In genomic region chr6:134177753-134178229, GRCh38 we compare ENCODE assay signal across 8 cellular contexts.
DNase-seq lines count a peak whose midpoint lies in the region; ATAC-seq lines count a peak whose summit lies in the region.

No MANE protein-coding gene starts in this region.

- H3K27ac Mint-ChIP-seq in CD4-positive, CD25-positive, alpha-beta regulatory T cell: peak overlapping the region; percentile 91 to 97 (median 95)
- no peak overlapping the region for H3K27ac Mint-ChIP-seq in central memory CD8-positive, alpha-beta T cell (ENCODE audit: low read depth)

- no peaks in the 10 kb centered on the region for H3K9me3 Mint-ChIP-seq in CD4-positive, CD25-positive, alpha-beta regulatory T cell
- no peaks in the 10 kb centered on the region for H3K9me3 Mint-ChIP-seq in central memory CD8-positive, alpha-beta T cell

- peaks cover 42% of the 10 kb centered on the region for H3K4me1 ChIP-seq in CD4-positive, CD25-positive, alpha-beta regulatory T cell (ENCODE audit: control insufficient read depth, insufficient read depth, low read length, poor library complexity, severe bottlenecking)
- H3K4me1 ChIP-seq in muscle layer of duodenum (ENCODE audit: control insufficient read depth in 1 of 2, insufficient read depth in 2 of 2, low read length in 2 of 2): peaks cover 0 to 13% of the 10 kb centered on the region in 2 donors

- ATAC-seq in CD4-positive, CD25-positive, alpha-beta regulatory T cell (ENCODE audit: low read depth in 2 of 2): no peak
- ATAC-seq in central memory CD8-positive, alpha-beta T cell (replicated peaks; ENCODE audit: extremely low read depth, poor library complexity, severe bottlenecking): no peak
- ATAC-seq in GM21526 (IDR thresholded peaks at IDR 0.05; ENCODE audit: low FRiP score, unreplicated experiment): no peak

- no peaks in the 10 kb centered on the region for H3K27me3 ChIP-seq in CD4-positive, CD25-positive, alpha-beta regulatory T cell (ENCODE audit: control insufficient read depth, insufficient read depth, low read length)
- H3K27me3 ChIP-seq in muscle layer of duodenum (ENCODE audit: low read depth, low read length): no peaks in the 10 kb centered on the region

- peaks cover 4% of the 10 kb centered on the region for H3K27me3 Mint-ChIP-seq in CD4-positive, CD25-positive, alpha-beta regulatory T cell
- no peaks in the 10 kb centered on the region for H3K27me3 Mint-ChIP-seq in central memory CD8-positive, alpha-beta T cell

- peaks cover 9% of the 10 kb centered on the region for H3K36me3 Mint-ChIP-seq in CD4-positive, CD25-positive, alpha-beta regulatory T cell
- peaks cover 18% of the 10 kb centered on the region for H3K36me3 Mint-ChIP-seq in central memory CD8-positive, alpha-beta T cell (ENCODE audit: insufficient read depth)

- no peaks in the 10 kb centered on the region for H3K36me3 ChIP-seq in CD4-positive, CD25-positive, alpha-beta regulatory T cell (ENCODE audit: control insufficient read depth, insufficient read depth, low read length)
- peaks cover 6 to 7% of the 10 kb centered on the region in 2 donors for H3K36me3 ChIP-seq in muscle layer of duodenum (ENCODE audit: control insufficient read depth in 1 of 2, insufficient read depth in 2 of 2, low read length in 2 of 2)

- peaks cover 6 to 50% (median 38%) of the 10 kb centered on the region in 4 donors for H3K4me1 Mint-ChIP-seq in CD4-positive, CD25-positive, alpha-beta regulatory T cell
- peaks cover 33% of the 10 kb centered on the region for H3K4me1 Mint-ChIP-seq in central memory CD8-positive, alpha-beta T cell

- H3K27ac ChIP-seq in CD4-positive, CD25-positive, alpha-beta regulatory T cell (ENCODE audit: insufficient read depth, low read length, poor library complexity, severe bottlenecking): peak overlapping the region; percentile 75
- H3K27ac ChIP-seq in muscle layer of duodenum (ENCODE audit: low read length): peak overlapping the region; percentile 87

- DNase-seq in CD4-positive, CD25-positive, alpha-beta regulatory T cell: peak in 1 of 3 donors; percentile 17
- DNase-seq in NAMALWA (ENCODE audit: low spot score) (peak; percentile 10), T-helper 9 cell (no peak), NCI-H2081 treated with DMSO at 0.1 percent for 48 hours (lab: John Stamatoyannopoulos, UW) (no peak), NCI-H187 (lab: John Stamatoyannopoulos, UW) (no peak)
- DNase-seq in central memory CD8-positive, alpha-beta T cell (ENCODE audit: low spot score in 2 of 2): no peak

- H3K4me3 ChIP-seq in CD4-positive, CD25-positive, alpha-beta regulatory T cell (ENCODE audit: low read depth, low read length): peak overlapping the region; percentile 91
- H3K4me3 ChIP-seq in muscle layer of duodenum (ENCODE audit: low read depth in 1 of 2, low read length in 2 of 2): peak overlapping the region; percentile 30 to 71

- H3K4me3 Mint-ChIP-seq in CD4-positive, CD25-positive, alpha-beta regulatory T cell: peak overlapping the region; percentile 92 to 98 (median 98)
- H3K4me3 Mint-ChIP-seq in central memory CD8-positive, alpha-beta T cell: peak overlapping the region; percentile 74

- no peaks in the 10 kb centered on the region for H3K9me3 ChIP-seq in CD4-positive, CD25-positive, alpha-beta regulatory T cell (ENCODE audit: control insufficient read depth in 2 of 2, low read length in 2 of 2)
- no peaks in the 10 kb centered on the region for H3K9me3 ChIP-seq in muscle layer of duodenum (ENCODE audit: control insufficient read depth in 1 of 2, low read length in 2 of 2)
